6 cellular contexts compared by ENCODE assay signal in genomic region chr19:19488041-19488874, GRCh38. TPM values are rescaled to one million over a fixed set of nuclear protein-coding genes. Genes with fewer than 3 reads are reported as not detected.
DNase-seq lines count a peak whose midpoint lies in the region; ATAC-seq and TF ChIP-seq lines count a peak whose summit lies in the region.

No MANE protein-coding gene starts in this region.

- H4K20me1 ChIP-seq in PC-3 (ENCODE audit: low read length) = no peaks in the 10 kb centered on the region

- H3K9me3 ChIP-seq in PC-3 (ENCODE audit: low read length) (no peaks in the 10 kb centered on the region), skeletal muscle satellite cell (replicated peaks; ENCODE audit: low read length) (no peaks in the 10 kb centered on the region)

- POLR2A ChIA-PET in PC-3 (lab: Charles Lee; ENCODE audit: unreplicated experiment) = interaction anchor here (0.6 to 0.7 kb wide), 2 partner anchors 36 to 166 kb away, joined by 3 read pairs; no protein-coding TSS in a partner anchor

- H3F3A ChIP-seq in PC-3 (ENCODE audit: low read length, unreplicated experiment) = no peaks in the 10 kb centered on the region

- H3K4me1 Mint-ChIP-seq in endothelial cell (ENCODE audit: unreplicated experiment) = peaks cover 23% of the 10 kb centered on the region

- H3K27me3 Mint-ChIP-seq in endothelial cell (ENCODE audit: unreplicated experiment) = peaks cover 16% of the 10 kb centered on the region

- H3K4me1 ChIP-seq in PC-3 (ENCODE audit: insufficient read depth, low read length) (peaks cover 22% of the 10 kb centered on the region), skeletal muscle satellite cell (ENCODE audit: control insufficient read depth, insufficient read depth, low read length) (peaks cover 41% of the 10 kb centered on the region)

- peak overlapping the region; percentile 21 for H3K4me3 Mint-ChIP-seq in endothelial cell (ENCODE audit: unreplicated experiment)

- peaks cover 6% of the 10 kb centered on the region for H3K36me3 Mint-ChIP-seq in endothelial cell (ENCODE audit: low read depth, unreplicated experiment)

- H3K4me3 ChIP-seq in PC-3 (ENCODE audit: low read length) (no peak overlapping the region), skeletal muscle satellite cell (ENCODE audit: low read length) (no peak overlapping the region)

- no peak for ATAC-seq in PC-3
- no peak for ATAC-seq in HG03520 (IDR thresholded peaks at IDR 0.05; ENCODE audit: unreplicated experiment)
- no peak for ATAC-seq in HG02852 (IDR thresholded peaks at IDR 0.05; ENCODE audit: unreplicated experiment)

- H3K9ac ChIP-seq in PC-3 (ENCODE audit: low read length) (peak overlapping the region; percentile 47), skeletal muscle satellite cell (ENCODE audit: low read depth, low read length) (peak overlapping the region; percentile 73)

- intact Hi-C loops in PC-3 (cut with micrococcal nuclease) = loop anchor here (2.0 kb wide), 1 partner anchor 81 kb away; no protein-coding TSS in a partner anchor

- no peaks in the 10 kb centered on the region for H3K9me2 ChIP-seq in PC-3 (replicated peaks; ENCODE audit: low read length)

- no peak overlapping the region for H2AFZ ChIP-seq in PC-3 (ENCODE audit: low read length)

- H3K27ac ChIP-seq in PC-3 (ENCODE audit: low read length) = peak overlapping the region; percentile 76

- no peaks in the 10 kb centered on the region for H3K9me3 Mint-ChIP-seq in endothelial cell (ENCODE audit: unreplicated experiment)

- DNase-seq in PC-3 (no peak), endothelial cell (ENCODE audit: low spot score) (no peak), NCI-H345 treated with DMSO at 0.1 percent for 48 hours (lab: John Stamatoyannopoulos, UW; ENCODE audit: unreplicated experiment) (no peak)

- BruUV-seq in PC-3 (replicated peaks; lab: Mats Ljungman, UMichigan) = no TSS peak

- H3K4me2 ChIP-seq in PC-3 (ENCODE audit: low read length) (no peak overlapping the region), skeletal muscle satellite cell (ENCODE audit: low read length) (peak overlapping the region; percentile 55)

- TF ChIP-seq CTCF in PC-3 (conservative IDR thresholded peaks at IDR 0.05; ENCODE audit: low read depth, low read length) (no peak), endothelial cell (IDR thresholded peaks at IDR 0.05; ENCODE audit: unreplicated experiment) (no peak)

- H3K36me3 ChIP-seq in PC-3 (ENCODE audit: low read depth, low read length) = peaks cover 13% of the 10 kb centered on the region
- H3K36me3 ChIP-seq in skeletal muscle satellite cell (ENCODE audit: insufficient read depth, low read length) = peaks cover 13% of the 10 kb centered on the region

- CTCF ChIA-PET in PC-3 (lab: Charles Lee) = no interaction called here

- peaks cover 37% of the 10 kb centered on the region for H3K79me2 ChIP-seq in PC-3 (ENCODE audit: low read length)

- peak overlapping the region; percentile 94 for H3K27ac Mint-ChIP-seq in endothelial cell (ENCODE audit: unreplicated experiment)

- H3K27me3 ChIP-seq in PC-3 (ENCODE audit: low read length) (no peaks in the 10 kb centered on the region), skeletal muscle satellite cell (ENCODE audit: control insufficient read depth, insufficient read depth, low read length) (no peaks in the 10 kb centered on the region)

RNA-seq across cellular contexts. Expression of gene TSSK6, which starts 27.1 kb away (rescaled TPM):
- 4.5 and 4.9 TPM in 2 replicates for total RNA-seq in PC-3 (2014; rRNA removed)
- 2.7 TPM for total RNA-seq in endothelial cell (ENCODE audit: unreplicated experiment)
- 1.3 and 2.0 TPM in 2 replicates for total RNA-seq in skeletal muscle satellite cell (2012; rRNA removed)

RNA-seq across cellular contexts. Expression of gene NDUFA13, which starts 27.8 kb away (rescaled TPM):
- total RNA-seq in PC-3 (2014; rRNA removed) (380 and 481 TPM in 2 replicates), endothelial cell (ENCODE audit: unreplicated experiment) (278 TPM)
- total RNA-seq in skeletal muscle satellite cell (2012; rRNA removed) = 115 and 151 TPM in 2 replicates

RNA-seq across cellular contexts. Expression of gene YJEFN3, which starts 40.5 kb away (rescaled TPM):
- total RNA-seq in PC-3 (2014; rRNA removed) (6.5 and 8.1 TPM in 2 replicates), endothelial cell (ENCODE audit: unreplicated experiment) (5.2 TPM)
- total RNA-seq in skeletal muscle satellite cell (2012; rRNA removed) = 0.51 and 0.66 TPM in 2 replicates

RNA-seq across cellular contexts. Expression of gene CILP2, which starts 49.8 kb away (rescaled TPM):
- 2.0 and 2.5 TPM in 2 replicates for total RNA-seq in PC-3 (2014; rRNA removed)
- total RNA-seq in endothelial cell (ENCODE audit: unreplicated experiment) = 0.23 TPM
- total RNA-seq in skeletal muscle satellite cell (2012; rRNA removed) = 0.25 and 0.66 TPM in 2 replicates
